ENCODE assay signal across 8 cellular contexts in genomic region chr4:83285022-83285387, GRCh38.
DNase-seq lines count a peak whose midpoint lies in the region; ATAC-seq, FAIRE-seq and TF ChIP-seq lines count a peak whose summit lies in the region.

No MANE protein-coding gene starts in this region.

- H3K36me3 Mint-ChIP-seq in activated naive CD4-positive, alpha-beta T cell treated with anti-CD3 and anti-CD28 coated beads, Interleukin-2, amount 50 U/mL, for 24 hours = peaks cover 2% of the 10 kb centered on the region
- H3K36me3 Mint-ChIP-seq in effector memory CD8-positive, alpha-beta T cell (ENCODE audit: insufficient read depth) = peaks cover 14% of the 10 kb centered on the region

- H3K27me3 Mint-ChIP-seq in activated naive CD4-positive, alpha-beta T cell treated with anti-CD3 and anti-CD28 coated beads, Interleukin-2, amount 50 U/mL, for 24 hours = no peaks in the 10 kb centered on the region
- no peaks in the 10 kb centered on the region for H3K27me3 Mint-ChIP-seq in effector memory CD8-positive, alpha-beta T cell

- peak overlapping the region; percentile 68 to 82 for H3K4me3 ChIP-seq in tibial artery

- peak overlapping the region; percentile 99 for H3K27ac Mint-ChIP-seq in activated naive CD4-positive, alpha-beta T cell treated with anti-CD3 and anti-CD28 coated beads, Interleukin-2, amount 50 U/mL, for 24 hours
- peak overlapping the region; percentile 98 for H3K27ac Mint-ChIP-seq in effector memory CD8-positive, alpha-beta T cell

- ATAC-seq in effector memory CD8-positive, alpha-beta T cell (replicated peaks) = peak; percentile 32

- H3K4me1 ChIP-seq in tibial artery = peaks cover 0 to 17% (median 8%) of the 10 kb centered on the region in 4 donors

- H3K9me3 ChIP-seq in tibial artery = no peaks in the 10 kb centered on the region

- H3K4me1 Mint-ChIP-seq in activated naive CD4-positive, alpha-beta T cell treated with anti-CD3 and anti-CD28 coated beads, Interleukin-2, amount 50 U/mL, for 24 hours = peaks cover 40% of the 10 kb centered on the region
- H3K4me1 Mint-ChIP-seq in effector memory CD8-positive, alpha-beta T cell (ENCODE audit: low read depth in 2 of 2) = peaks cover 15 to 35% of the 10 kb centered on the region in 2 donors

- no peak for TF ChIP-seq CTCF in tibial artery (IDR thresholded peaks at IDR 0.05)

- no peaks in the 10 kb centered on the region for H3K36me3 ChIP-seq in tibial artery

- intact Hi-C loops in tibial artery (cut with DNase I; ENCODE audit: low total_unique reads) = loop anchor here (10.0 kb wide), 3 partner anchors 170 to 380 kb away; partner anchors contain the start of genes HELQ, MRPS18C and THAP9

- peak overlapping the region; percentile 93 to 95 for H3K27ac ChIP-seq in tibial artery

- no peak for DNase-seq in activated naive CD4-positive, alpha-beta T cell treated with Interleukin-2 at 50 U/mL for 16 hours
- peak; percentile 14 for DNase-seq in HTR-8/SVneo (ENCODE audit: insufficient read length, low spot score)
- DNase-seq in SKM-1 (lab: John Stamatoyannopoulos, UW; ENCODE audit: unreplicated experiment) = peak; percentile 91
- DNase-seq in effector memory CD8-positive, alpha-beta T cell = peak in 2 of 3 experiments; percentile 14 to 27
- peak; percentile 73 for DNase-seq in medulla oblongata (ENCODE audit: extremely low spot score)
- peak in 1 of 2 donors; percentile 22 for DNase-seq in tibial artery
- DNase-seq in D341Med (ENCODE audit: low spot score) = no peak

- peak overlapping the region; percentile 99 for H3K4me3 Mint-ChIP-seq in activated naive CD4-positive, alpha-beta T cell treated with anti-CD3 and anti-CD28 coated beads, Interleukin-2, amount 50 U/mL, for 24 hours
- peak overlapping the region; percentile 98 for H3K4me3 Mint-ChIP-seq in effector memory CD8-positive, alpha-beta T cell

- no peaks in the 10 kb centered on the region for H3K27me3 ChIP-seq in tibial artery

- no peaks in the 10 kb centered on the region for H3K9me3 Mint-ChIP-seq in activated naive CD4-positive, alpha-beta T cell treated with anti-CD3 and anti-CD28 coated beads, Interleukin-2, amount 50 U/mL, for 24 hours
- H3K9me3 Mint-ChIP-seq in effector memory CD8-positive, alpha-beta T cell = no peaks in the 10 kb centered on the region

- no peak for FAIRE-seq in HTR-8/SVneo (lab: Jason Lieb, UNC)

Comparison
In these comparisons a context has a peak if more than half of its experiments do, and no peak if none do; other contexts are left out.
1. DNase-seq: peak in HTR-8/SVneo (single experiment), SKM-1 (single experiment), effector memory CD8-positive, alpha-beta T cell (2 of 3) and medulla oblongata (single experiment); none in activated naive CD4-positive, alpha-beta T cell treated with Interleukin-2 at 50 U/mL for 16 hours (single experiment) and D341Med (single experiment).